Comparison of ENCODE assay signal across 8 cellular contexts in genomic region chr19:10760268-10760944, GRCh38. TPM values are rescaled to one million over a fixed set of nuclear protein-coding genes. Genes with fewer than 3 reads are reported as not detected.
DNase-seq lines count a peak whose midpoint lies in the region; ATAC-seq and TF ChIP-seq lines count a peak whose summit lies in the region.

No MANE protein-coding gene starts in this region.

- H3K4me3 ChIP-seq in GM12864 (ENCODE audit: low read depth, low read length) = no peak overlapping the region; the same call in 1 of the 2 replicates

- DNase-seq in GM12864 (ENCODE audit: low read depth) = peak; percentile 47
- DNase-seq in HK-2 (ENCODE audit: unreplicated experiment) = peak; percentile 86
- DNase-seq in activated CD4-positive, alpha-beta T cell treated with anti-CD3 and anti-CD28 coated beads, Interleukin-2, amount 50 U/mL, for 48 hours = peak; percentile 34 to 54
- no peak for DNase-seq in left colon
- no peak for DNase-seq in HCEC 1CT
- no peak for DNase-seq in foreskin melanocyte

- ATAC-seq in left colon (peak; percentile 18), GM18502 (IDR thresholded peaks at IDR 0.05; ENCODE audit: poor library complexity, unreplicated experiment) (no peak), GM19397 (IDR thresholded peaks at IDR 0.05; ENCODE audit: unreplicated experiment) (no peak)

- intact Hi-C loops in left colon (cut with DNase I, micrococcal nuclease) = no loop called here

- no peak for TF ChIP-seq CTCF in GM12864 (IDR thresholded peaks at IDR 0.05; ENCODE audit: low read depth, low read length, missing control alignments)

RNA-seq across cellular contexts. Expression of gene DNM2, which starts 42.5 kb away (rescaled TPM):
- total RNA-seq in left colon = 100 to 1,000 TPM; 446 to 618 TPM

RNA-seq across cellular contexts. Expression of gene QTRT1, which starts 59.2 kb away (rescaled TPM):
- 10 to 100 TPM; 76.9 to 78.6 TPM for total RNA-seq in left colon

Comparison
In these comparisons a context has a peak if more than half of its experiments do, and no peak if none do; other contexts are left out.
1. DNase-seq: peak in GM12864 (single experiment), HK-2 (single experiment) and activated CD4-positive, alpha-beta T cell treated with anti-CD3 and anti-CD28 coated beads, Interleukin-2, amount 50 U/mL, for 48 hours (2 of 2); none in left colon (0 of 2), HCEC 1CT (single experiment) and foreskin melanocyte (single experiment).